13 cellular contexts compared by ENCODE assay signal in genomic region chr7:25495342-25495855, GRCh38.
DNase-seq lines count a peak whose midpoint lies in the region; TF ChIP-seq lines count a peak whose summit lies in the region.
"Had no signal": no experiment of that assay in that cellular context is flagged by ENCODE, and none has a peak within 500 bp of the region (broad histone marks: within the 10 kb centered on the region; RNA-seq: fewer than 3 reads in every experiment).

No MANE protein-coding gene starts in this region.

- no peaks in the 10 kb centered on the region for H3K9me3 Mint-ChIP-seq in progenitor cell of endocrine pancreas (ENCODE audit: low read depth)
- H3K9me3 Mint-ChIP-seq: activated naive CD8-positive, alpha-beta T cell treated with anti-CD3 and anti-CD28 coated beads, Interleukin-2, amount 10 ng/mL, durations not matched to agents 7 days and 5 days had no signal

- no peaks in the 10 kb centered on the region for H3K9me2 ChIP-seq in Loucy (replicated peaks; ENCODE audit: low read depth, low read length)

- no peak overlapping the region for H3K4me3 Mint-ChIP-seq in progenitor cell of endocrine pancreas (ENCODE audit: low read depth)
- H3K4me3 Mint-ChIP-seq: activated naive CD8-positive, alpha-beta T cell treated with anti-CD3 and anti-CD28 coated beads, Interleukin-2, amount 10 ng/mL, durations not matched to agents 7 days and 5 days; T-helper 17 cell had no signal

- H3K9me3 ChIP-seq in Loucy (ENCODE audit: insufficient read depth, low read depth, low read length), result no peaks in the 10 kb centered on the region
- no peaks in the 10 kb centered on the region for H3K9me3 ChIP-seq in Peyer's patch
- H3K9me3 ChIP-seq: HAP-1 had no signal

- no peak for TF ChIP-seq POLR2A in erythroblast (IDR thresholded peaks at IDR 0.05; ENCODE audit: low read length)
- TF ChIP-seq POLR2A in Peyer's patch (IDR thresholded peaks at IDR 0.05), result no peak

- peaks cover 21% of the 10 kb centered on the region for H3K4me1 Mint-ChIP-seq in progenitor cell of endocrine pancreas (ENCODE audit: low read depth)

- no peak for TF ChIP-seq CTCF in Loucy (conservative IDR thresholded peaks at IDR 0.05; ENCODE audit: low read length)
- TF ChIP-seq CTCF in progenitor cell of endocrine pancreas (IDR thresholded peaks at IDR 0.05; ENCODE audit: unreplicated experiment), result no peak
- no peak for TF ChIP-seq CTCF in Peyer's patch (IDR thresholded peaks at IDR 0.05)

- no peaks in the 10 kb centered on the region for H3K36me3 Mint-ChIP-seq in progenitor cell of endocrine pancreas (ENCODE audit: insufficient read depth)
- H3K36me3 Mint-ChIP-seq: activated naive CD8-positive, alpha-beta T cell treated with anti-CD3 and anti-CD28 coated beads, Interleukin-2, amount 10 ng/mL, durations not matched to agents 7 days and 5 days had no signal

- H3F3A ChIP-seq in Loucy (ENCODE audit: low read depth), result no peaks in the 10 kb centered on the region

- peak overlapping the region; percentile 84 for H3K27ac Mint-ChIP-seq in progenitor cell of endocrine pancreas
- H3K27ac Mint-ChIP-seq: activated naive CD8-positive, alpha-beta T cell treated with anti-CD3 and anti-CD28 coated beads, Interleukin-2, amount 10 ng/mL, durations not matched to agents 7 days and 5 days had no signal

- H3K4me2 ChIP-seq in Loucy (ENCODE audit: low read depth, low read length, poor library complexity, severe bottlenecking), result peak overlapping the region; percentile 4

- H2AFZ ChIP-seq in Loucy (ENCODE audit: low read length), result peak overlapping the region; percentile 23; the same call in 1 of the 2 replicates

- H4K20me1 ChIP-seq in Loucy (ENCODE audit: insufficient read depth, low read length, poor library complexity, severe bottlenecking), result no peaks in the 10 kb centered on the region

- H3K27ac ChIP-seq in Peyer's patch, result peak overlapping the region in 1 of 4 donors; percentile 41

- no peaks in the 10 kb centered on the region for H3K79me2 ChIP-seq in Loucy (ENCODE audit: insufficient read depth, low read length)

- H3K9ac ChIP-seq in Loucy (ENCODE audit: low read depth, low read length, poor library complexity, severe bottlenecking), result no peak overlapping the region

- H3K27me3 ChIP-seq in Loucy (ENCODE audit: insufficient read depth, low read length, poor library complexity, severe bottlenecking) (no peaks in the 10 kb centered on the region), Peyer's patch (no peaks in the 10 kb centered on the region)

- DNase-seq in NCI-H2171 (lab: John Stamatoyannopoulos, UW) (peak; percentile 72), erythroblast (lab: John Stamatoyannopoulos, UW) (peak; percentile 45 to 70), progenitor cell of endocrine pancreas (ENCODE audit: low spot score, unreplicated experiment) (no peak), NCI-H2029 treated with DMSO at 0.1 percent for 48 hours (lab: John Stamatoyannopoulos, UW) (no peak), Peyer's patch (no peak), GF-D8 (lab: John Stamatoyannopoulos, UW) (no peak)
- no peak for DNase-seq in activated CD4-positive, alpha-beta T cell treated with anti-CD3 and anti-CD28 coated beads for 4 hours
- DNase-seq: activated CD8-positive, alpha-beta memory T cell treated with anti-CD3 and anti-CD28 coated beads for 24 hours; activated naive CD8-positive, alpha-beta T cell treated with anti-CD3 and anti-CD28 coated beads, Interleukin-2, amount 10 ng/mL, durations not matched to agents 7 days and 5 days; Karpas-422; T-helper 17 cell had no signal

- H3K4me1 ChIP-seq in Loucy (ENCODE audit: insufficient read depth, low read length, poor library complexity, severe bottlenecking) (peaks cover 30% of the 10 kb centered on the region), Peyer's patch (peaks cover 0 to 11% (median 0%) of the 10 kb centered on the region in 4 donors)
- H3K4me1 ChIP-seq: HAP-1 had no signal

- H3K27me3 Mint-ChIP-seq in progenitor cell of endocrine pancreas, result no peaks in the 10 kb centered on the region
- H3K27me3 Mint-ChIP-seq: activated naive CD8-positive, alpha-beta T cell treated with anti-CD3 and anti-CD28 coated beads, Interleukin-2, amount 10 ng/mL, durations not matched to agents 7 days and 5 days had no signal

- H3K4me3 ChIP-seq in Loucy (ENCODE audit: low read length, poor library complexity, severe bottlenecking), result no peak overlapping the region
- H3K4me3 ChIP-seq in Peyer's patch, result no peak overlapping the region
- H3K4me3 ChIP-seq: HAP-1 had no signal

- H3K36me3 ChIP-seq in Loucy (ENCODE audit: insufficient read depth, low read length) (no peaks in the 10 kb centered on the region), Peyer's patch (no peaks in the 10 kb centered on the region)
- H3K36me3 ChIP-seq: HAP-1 had no signal

Comparison
In these comparisons a context has a peak if more than half of its experiments do, and no peak if none do; other contexts are left out.
1. DNase-seq: peak in NCI-H2171 (single experiment) and erythroblast (2 of 2); none in progenitor cell of endocrine pancreas (single experiment), NCI-H2029 treated with DMSO at 0.1 percent for 48 hours (single experiment), Peyer's patch (0 of 3), activated CD4-positive, alpha-beta T cell treated with anti-CD3 and anti-CD28 coated beads for 4 hours (0 of 2) and GF-D8 (single experiment).